In genomic region chr3:143081844-143082778, GRCh38 we compare ENCODE assay signal across 8 cellular contexts. TPM values are rescaled to one million over a fixed set of nuclear protein-coding genes. Genes with fewer than 3 reads are reported as not detected.
DNase-seq lines count a peak whose midpoint lies in the region; ATAC-seq and TF ChIP-seq lines count a peak whose summit lies in the region.

No MANE protein-coding gene starts in this region.

- peak overlapping the region; percentile 77 for H3K4me3 Mint-ChIP-seq in activated B cell treated with CpG ODN at 0.5 μM for 24 hours

- CTCF ChIA-PET in GM10248 (lab: Yijun Ruan, JAX): interaction anchor here (0.6 to 1.7 kb wide), 6 partner anchors 11 to 39 kb away, joined by 3 to 5 read pairs (median 3); no protein-coding TSS in a partner anchor
- CTCF ChIA-PET in activated B cell treated with CpG ODN at 0.5 μM for 24 hours (lab: Charles Lee): interaction anchor here (1.0 to 1.5 kb wide), 2 partner anchors 39 to 593 kb away, joined by 3 to 4 read pairs; no protein-coding TSS in a partner anchor

- H3K27me3 Mint-ChIP-seq in activated B cell treated with CpG ODN at 0.5 μM for 24 hours: no peaks in the 10 kb centered on the region

- TF ChIP-seq CTCF in GM10248 (IDR thresholded peaks at IDR 0.05; ENCODE audit: control extremely low read depth, extremely low read depth, low read depth, missing control alignments): no peak
- no peak for TF ChIP-seq CTCF in activated B cell treated with CpG ODN at 0.5 μM for 24 hours (IDR thresholded peaks at IDR 0.05)

- intact Hi-C loops in activated B cell treated with CpG ODN at 0.5 μM for 24 hours (cut with micrococcal nuclease): loop anchor here (1.0 to 5.0 kb wide), 6 partner anchors 21 to 889 kb away; partner anchors contain the start of genes CHST2, DIPK2A and U2SURP
- intact Hi-C loops in left cardiac atrium (cut with DNase I): no loop called here

- peaks cover 31% of the 10 kb centered on the region for H3K4me1 Mint-ChIP-seq in activated B cell treated with CpG ODN at 0.5 μM for 24 hours

- H3K36me3 Mint-ChIP-seq in activated B cell treated with CpG ODN at 0.5 μM for 24 hours (ENCODE audit: low read depth): no peaks in the 10 kb centered on the region

- no peaks in the 10 kb centered on the region for H3K9me3 Mint-ChIP-seq in activated B cell treated with CpG ODN at 0.5 μM for 24 hours

- ATAC-seq in GM19351 (IDR thresholded peaks at IDR 0.05; ENCODE audit: unreplicated experiment) (peak; percentile 77), HG03097 (IDR thresholded peaks at IDR 0.05; ENCODE audit: low FRiP score, unreplicated experiment) (peak; percentile 76), activated B cell treated with CpG ODN at 0.5 μM for 24 hours (ENCODE audit: low read depth) (peak; percentile 77), left cardiac atrium (no peak)

- POLR2A ChIA-PET in GM10248 (lab: Yijun Ruan, JAX): no interaction called here
- POLR2A ChIA-PET in activated B cell treated with CpG ODN at 0.5 μM for 24 hours (lab: Charles Lee): interaction anchor here (0.6 to 2.2 kb wide), 4 partner anchors 12 to 38 kb away, joined by 3 to 17 read pairs (median 5); partner anchors contain the start of gene CHST2

- DNase-seq in GM10248 (ENCODE audit: extremely low spot score) (peak; percentile 56), activated B cell treated with CpG ODN at 0.5 μM for 24 hours (no peak), 8988T (no peak), NCI-H1417 treated with DMSO at 0.1 percent for 48 hours (lab: John Stamatoyannopoulos, UW) (no peak), left cardiac atrium (no peak), HK-2 (ENCODE audit: unreplicated experiment) (no peak)

- H3K27ac Mint-ChIP-seq in activated B cell treated with CpG ODN at 0.5 μM for 24 hours: peak overlapping the region; percentile 70

RNA-seq across cellular contexts. Expression of gene CHST2, which starts 37.5 kb away (rescaled TPM):
- total RNA-seq in activated B cell treated with CpG ODN at 0.5 μM for 24 hours: 11.8 and 12.3 TPM in 2 replicates
- 1 to 10 TPM; 2.3 to 6.7 TPM for total RNA-seq in left cardiac atrium

Comparison
In these comparisons a context has a peak if more than half of its experiments do, and no peak if none do; other contexts are left out.
1. ATAC-seq: peak in GM19351 (single experiment), HG03097 (single experiment) and activated B cell treated with CpG ODN at 0.5 μM for 24 hours (single experiment); none in left cardiac atrium (0 of 2).